13 cellular contexts compared by ENCODE assay signal in genomic region chr5:144812770-144813169, GRCh38.
A peak's percentile ranks its signal among the peaks of the same experiment; 100 is the strongest.
DNase-seq lines count a peak whose midpoint lies in the region; ATAC-seq and TF ChIP-seq lines count a peak whose summit lies in the region.
"Had no signal": no experiment of that assay in that cellular context is flagged by ENCODE, and none has a peak within 500 bp of the region (broad histone marks: within the 10 kb centered on the region; RNA-seq: fewer than 3 reads in every experiment).

No MANE protein-coding gene starts in this region.

- TF ChIP-seq POLR2A in gastrocnemius medialis (IDR thresholded peaks at IDR 0.05): no peak

- intact Hi-C loops in gastrocnemius medialis (cut with DNase I; ENCODE audit: low total_unique reads): no loop called here

- TF ChIP-seq CTCF in gastrocnemius medialis (IDR thresholded peaks at IDR 0.05 in 4 of 5, conservative IDR thresholded peaks at IDR 0.05 in 1 of 5): no peak

- H3K36me3 ChIP-seq in gastrocnemius medialis: no peaks in the 10 kb centered on the region

- H3K27me3 ChIP-seq in gastrocnemius medialis: no peaks in the 10 kb centered on the region

- no peaks in the 10 kb centered on the region for H3K4me1 ChIP-seq in gastrocnemius medialis

- H3K9me3 ChIP-seq in gastrocnemius medialis: no peaks in the 10 kb centered on the region

- no peak overlapping the region for H3K27ac ChIP-seq in gastrocnemius medialis

- in situ Hi-C loops in gastrocnemius medialis (cut with MboI; ENCODE audit: low sequenced_read_pairs in 4 of 4): no loop called here

- ATAC-seq in gastrocnemius medialis: peak; percentile 68 to 72
- no peak for ATAC-seq in GM21390 (IDR thresholded peaks at IDR 0.05; ENCODE audit: unreplicated experiment)
- ATAC-seq in left lobe of liver: no peak
- ATAC-seq: Panc1 had no signal

- DNase-seq in GM04503 (ENCODE audit: low read depth) (peak; percentile 97), T1000 (lab: John Stamatoyannopoulos, UW) (peak; percentile 9), fibroblast of the conjunctiva (ENCODE audit: low read depth) (peak; percentile 95), gastrocnemius medialis (peak; percentile 45 to 60), DMS 273 treated with DMSO at 0.1 percent for 48 hours (lab: John Stamatoyannopoulos, UW) (no peak), NCI-H526 (lab: John Stamatoyannopoulos, UW) (no peak), left lobe of liver (ENCODE audit: low spot score) (no peak)
- DNase-seq: activated CD4-positive, alpha-beta memory T cell treated with anti-CD3 and anti-CD28 coated beads, Interleukin-2, amount 10 ng/mL, durations not matched to agents 7 days and 5 days; activated gamma-delta T cell treated with Interleukin-2 at 50 U/mL for 16 hours; Calu3 had no signal

- no peak overlapping the region for H3K4me3 ChIP-seq in gastrocnemius medialis
- H3K4me3 ChIP-seq: smooth muscle cell had no signal

Comparison
In these comparisons a context has a peak if more than half of its experiments do, and no peak if none do; other contexts are left out.
1. DNase-seq: peak in GM04503 (single experiment), T1000 (single experiment), fibroblast of the conjunctiva (single experiment) and gastrocnemius medialis (2 of 2); none in DMS 273 treated with DMSO at 0.1 percent for 48 hours (single experiment), NCI-H526 (0 of 2) and left lobe of liver (single experiment).
2. ATAC-seq: peak in gastrocnemius medialis (2 of 2); none in GM21390 (single experiment) and left lobe of liver (single experiment).